8 cellular contexts compared by ENCODE assay signal in the genomic region with DNA sequence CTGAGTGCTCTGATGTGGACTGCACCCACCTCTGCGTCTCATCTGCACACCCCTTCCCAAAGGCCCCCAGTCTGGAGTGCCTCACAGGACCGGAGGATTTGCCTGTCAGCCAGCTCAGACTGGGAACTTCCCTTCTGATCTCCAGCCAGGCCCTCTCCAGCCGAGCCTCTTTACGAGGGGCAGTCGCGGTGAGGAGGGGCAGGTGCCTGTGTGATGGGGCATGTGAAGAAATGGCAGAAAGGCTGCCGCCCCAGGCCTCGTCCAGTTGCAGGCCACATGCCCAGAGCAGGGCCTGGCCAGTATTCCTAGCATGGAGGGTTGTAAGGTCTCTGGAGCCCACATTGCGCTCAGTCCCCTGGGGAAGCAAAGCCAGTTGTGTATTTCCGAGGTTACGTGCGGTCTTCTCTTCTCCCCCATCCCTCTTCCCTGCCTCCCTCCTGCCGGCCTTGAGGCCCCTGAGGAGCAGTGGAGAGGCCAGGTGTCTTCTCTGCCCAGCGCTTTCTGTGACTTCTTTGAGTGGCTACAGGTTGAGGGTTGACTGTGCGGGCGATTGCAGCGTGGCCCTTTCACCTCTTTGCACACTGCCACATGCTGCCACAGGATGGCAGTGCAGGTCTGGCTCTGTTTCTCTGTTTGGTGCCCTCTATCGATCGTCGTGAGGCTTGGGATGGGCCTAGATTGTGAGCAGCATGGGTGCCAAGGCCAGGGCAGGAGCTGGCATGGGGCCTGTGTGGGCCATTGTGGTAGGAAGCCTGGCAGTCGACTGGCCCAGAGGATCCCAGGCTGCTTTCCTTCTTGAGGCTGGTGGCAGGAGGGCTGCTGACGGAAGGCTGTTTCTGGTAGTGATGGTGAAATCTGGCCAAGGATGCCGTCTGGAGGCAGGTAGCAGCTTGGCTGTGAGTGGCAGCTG. TPM values are rescaled to one million over a fixed set of nuclear protein-coding genes. Genes with fewer than 3 reads are reported as not detected.
DNase-seq lines count a peak whose midpoint lies in the region; TF ChIP-seq lines count a peak whose summit lies in the region.

No MANE protein-coding gene starts in this region.

- DNase-seq in NCI-H1436 (lab: John Stamatoyannopoulos, UW), result peak; percentile 56
- DNase-seq in NCI-H1436 treated with DMSO at 0.1 percent for 48 hours (lab: John Stamatoyannopoulos, UW), result no peak
- DNase-seq in HPDE6-E6E7 (ENCODE audit: extremely low spot score), result peak; percentile 75
- peak; percentile 50 for DNase-seq in activated T-helper 9 cell treated with anti-CD3 and anti-CD28 coated beads, Interleukin-2, amount 50 U/mL, for 16 hours (ENCODE audit: low read depth)
- DNase-seq in foreskin fibroblast, result peak; percentile 54 to 85
- DNase-seq in osteocyte (ENCODE audit: extremely low spot score, unreplicated experiment), result no peak
- DNase-seq in transverse colon, result peak; percentile 78

- 51 to 57% methylated on average over 4 to 23 of the region's 23 CpGs for WGBS in transverse colon (ENCODE audit: low coverage in 1 of 2), 2 donors

- no peaks in the 10 kb centered on the region for H3K27me3 ChIP-seq in transverse colon

- H3K27me3 Mint-ChIP-seq in osteocyte (ENCODE audit: unreplicated experiment), result no peaks in the 10 kb centered on the region

- no peak overlapping the region for H3K27ac ChIP-seq in transverse colon

- TF ChIP-seq EP300 in transverse colon (IDR thresholded peaks at IDR 0.05; ENCODE audit: low read depth), result no peak

- H3K27ac Mint-ChIP-seq in osteocyte (ENCODE audit: unreplicated experiment), result no peak overlapping the region

- intact Hi-C loops in transverse colon (cut with DNase I; ENCODE audit: low total_unique reads), result loop anchor here (10.0 kb wide), 1 partner anchor 236 kb away; no protein-coding TSS in a partner anchor

- H3K4me3 ChIP-seq in foreskin fibroblast (ENCODE audit: low read depth in 1 of 2, low read length in 2 of 2) (no peak overlapping the region), transverse colon (no peak overlapping the region)

- H3K4me3 Mint-ChIP-seq in osteocyte (ENCODE audit: unreplicated experiment), result no peak overlapping the region

- H3K36me3 Mint-ChIP-seq in osteocyte (ENCODE audit: unreplicated experiment), result peaks cover 36% of the 10 kb centered on the region

- peaks cover 20% of the 10 kb centered on the region for H3K4me1 Mint-ChIP-seq in osteocyte (ENCODE audit: unreplicated experiment)

- H3K4me1 ChIP-seq in transverse colon, result peaks cover 24 to 30% (median 26%) of the 10 kb centered on the region in 4 donors

- peak; percentile 98 for TF ChIP-seq CTCF in foreskin fibroblast (IDR thresholded peaks at IDR 0.05; ENCODE audit: low read depth, low read length)
- TF ChIP-seq CTCF in osteocyte (IDR thresholded peaks at IDR 0.05), result peak; percentile 86
- peak; percentile 64 to 93 (median 80) for TF ChIP-seq CTCF in transverse colon (IDR thresholded peaks at IDR 0.05)

- in situ Hi-C loops in transverse colon (cut with MboI; ENCODE audit: low pct_ligation_motif_present in 1 of 4, low pct_unique_long_range_greater_than_20kb in 1 of 4, low sequenced_read_pairs in 3 of 4), result no loop called here

- H3K9me3 Mint-ChIP-seq in osteocyte (ENCODE audit: unreplicated experiment), result no peaks in the 10 kb centered on the region

- peaks cover 0 to 53% (median 24%) of the 10 kb centered on the region in 4 donors for H3K36me3 ChIP-seq in transverse colon

- no peaks in the 10 kb centered on the region for H3K9me3 ChIP-seq in transverse colon

- TF ChIP-seq POLR2A in Raji (IDR thresholded peaks at IDR 0.05; ENCODE audit: insufficient read depth, low read depth, low read length) (0 out of 2 replicates have a peak, but pooled peaks have one; percentile 18), transverse colon (IDR thresholded peaks at IDR 0.05) (no peak)

RNA-seq across cellular contexts. Expression of gene CLK3, which starts 5.3 kb away (rescaled TPM):
- 51.3 and 53.2 TPM in 2 replicates for total RNA-seq in osteocyte
- total RNA-seq in transverse colon, result 100 to 1,000 TPM; 144 to 420 (median 208) TPM

Comparison
In these comparisons a context has a peak if more than half of its experiments do, and no peak if none do; other contexts are left out.
1. DNase-seq: peak in NCI-H1436 (single experiment), HPDE6-E6E7 (single experiment), activated T-helper 9 cell treated with anti-CD3 and anti-CD28 coated beads, Interleukin-2, amount 50 U/mL, for 16 hours (single experiment), foreskin fibroblast (2 of 2) and transverse colon (single experiment); none in NCI-H1436 treated with DMSO at 0.1 percent for 48 hours (single experiment) and osteocyte (single experiment).
2. Peak in every context shown above with its lines, with median percentiles within 50 percentile points of each other: CTCF ChIP-seq.